ENCODE assay signal across 12 cellular contexts in the genomic region with DNA sequence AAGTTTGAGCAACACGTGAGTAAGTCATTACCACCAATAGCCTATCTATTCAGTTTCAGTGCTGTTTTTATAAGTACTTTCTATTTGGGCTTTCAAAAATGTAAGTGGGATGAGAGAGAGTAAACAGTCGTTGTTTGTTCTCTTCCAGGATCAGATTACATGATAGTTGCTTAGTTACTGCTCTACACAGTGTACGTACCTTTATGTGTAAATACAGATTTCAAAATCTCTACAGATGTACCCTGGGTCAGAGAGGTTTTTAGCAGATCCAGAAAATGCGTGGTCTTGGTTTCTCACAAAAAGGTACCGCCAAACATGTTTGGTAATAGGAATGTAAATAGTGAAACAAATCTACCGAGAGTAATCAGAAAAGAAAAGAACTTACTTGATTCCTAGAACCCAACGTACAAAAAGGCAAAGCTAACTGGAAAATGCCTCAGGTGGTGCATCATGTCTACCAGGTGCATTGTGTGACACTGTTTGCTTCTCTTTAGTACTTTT.
DNase-seq lines count a peak whose midpoint lies in the region; ATAC-seq and TF ChIP-seq lines count a peak whose summit lies in the region.
"Had no signal": no experiment of that assay in that cellular context is flagged by ENCODE, and none has a peak within 500 bp of the region (broad histone marks: within the 10 kb centered on the region; RNA-seq: fewer than 3 reads in every experiment).

No MANE protein-coding gene starts in this region.

- no peak for ATAC-seq in natural killer cell treated with Interleukin-12 subunit alpha and Interleukin-12 subunit beta and Interleukin-15 and Interleukin-18, amount 100 ng/mL, for 72 hours
- ATAC-seq: activated CD4-positive, alpha-beta T cell treated with anti-CD3 and anti-CD28 coated beads for 36 hours; esophagus mucosa had no signal

- TF ChIP-seq CTCF in epithelial cell of esophagus (IDR thresholded peaks at IDR 0.05; ENCODE audit: insufficient read depth, low read depth, low read length, missing control alignments) (no peak), type B pancreatic cell (conservative IDR thresholded peaks at IDR 0.05) (no peak)

- DNase-seq in NCI-H1092 treated with DMSO at 0.1 percent for 48 hours (lab: John Stamatoyannopoulos, UW) (peak; percentile 85), NCI-H460 (ENCODE audit: extremely low read depth, low read depth) (peak; percentile 33), epithelial cell of esophagus (ENCODE audit: low read depth) (peak; percentile 35), type B pancreatic cell (ENCODE audit: extremely low spot score, unreplicated experiment) (no peak), anterior cingulate cortex (lab: John Stamatoyannopoulos, UW) (no peak), SKM-1 (lab: John Stamatoyannopoulos, UW; ENCODE audit: unreplicated experiment) (no peak)
- no peak for DNase-seq in natural killer cell treated with Interleukin-12 subunit alpha and Interleukin-12 subunit beta and Interleukin-15 and Interleukin-18, amount 100 ng/mL, for 72 hours (ENCODE audit: low spot score)
- DNase-seq: activated CD4-positive, alpha-beta T cell treated with anti-CD3 and anti-CD28 coated beads for 36 hours; activated effector memory CD4-positive, alpha-beta T cell treated with Interleukin-2 at 50 U/mL for 16 hours; central memory CD4-positive, alpha-beta T cell; Right ventricle myocardium superior had no signal

- H3K4me3 ChIP-seq in epithelial cell of esophagus (ENCODE audit: low read length), result no peak overlapping the region

- H3K9me3 Mint-ChIP-seq in type B pancreatic cell, result peaks cover 3% of the 10 kb centered on the region
- H3K9me3 Mint-ChIP-seq in natural killer cell treated with Interleukin-12 subunit alpha and Interleukin-12 subunit beta and Interleukin-15 and Interleukin-18, amount 100 ng/mL, for 72 hours, result no peaks in the 10 kb centered on the region

- H3K27me3 Mint-ChIP-seq in type B pancreatic cell, result no peaks in the 10 kb centered on the region
- H3K27me3 Mint-ChIP-seq in natural killer cell treated with Interleukin-12 subunit alpha and Interleukin-12 subunit beta and Interleukin-15 and Interleukin-18, amount 100 ng/mL, for 72 hours, result no peaks in the 10 kb centered on the region

- H3K4me1 Mint-ChIP-seq in type B pancreatic cell (ENCODE audit: unreplicated experiment), result peaks cover 24% of the 10 kb centered on the region
- H3K4me1 Mint-ChIP-seq in natural killer cell treated with Interleukin-12 subunit alpha and Interleukin-12 subunit beta and Interleukin-15 and Interleukin-18, amount 100 ng/mL, for 72 hours (ENCODE audit: low read depth in 2 of 2), result peaks cover 6% of the 10 kb centered on the region in 2 donors
- H3K4me1 Mint-ChIP-seq: activated CD4-positive, alpha-beta T cell treated with anti-CD3 and anti-CD28 coated beads for 36 hours had no signal

- H3K4me3 Mint-ChIP-seq in type B pancreatic cell, result no peak overlapping the region
- no peak overlapping the region for H3K4me3 Mint-ChIP-seq in natural killer cell treated with Interleukin-12 subunit alpha and Interleukin-12 subunit beta and Interleukin-15 and Interleukin-18, amount 100 ng/mL, for 72 hours
- H3K4me3 Mint-ChIP-seq: activated CD4-positive, alpha-beta T cell treated with anti-CD3 and anti-CD28 coated beads for 36 hours had no signal

- peak overlapping the region; percentile 6 for H3K27ac Mint-ChIP-seq in type B pancreatic cell
- no peak overlapping the region for H3K27ac Mint-ChIP-seq in natural killer cell treated with Interleukin-12 subunit alpha and Interleukin-12 subunit beta and Interleukin-15 and Interleukin-18, amount 100 ng/mL, for 72 hours
- H3K27ac Mint-ChIP-seq: activated CD4-positive, alpha-beta T cell treated with anti-CD3 and anti-CD28 coated beads for 36 hours had no signal

- H3K36me3 Mint-ChIP-seq in type B pancreatic cell, result no peaks in the 10 kb centered on the region
- no peaks in the 10 kb centered on the region for H3K36me3 Mint-ChIP-seq in natural killer cell treated with Interleukin-12 subunit alpha and Interleukin-12 subunit beta and Interleukin-15 and Interleukin-18, amount 100 ng/mL, for 72 hours

Comparison
In these comparisons a context has a peak if more than half of its experiments do, and no peak if none do; other contexts are left out.
1. DNase-seq: peak in NCI-H1092 treated with DMSO at 0.1 percent for 48 hours (single experiment), NCI-H460 (single experiment) and epithelial cell of esophagus (single experiment); none in type B pancreatic cell (single experiment), anterior cingulate cortex (0 of 58), natural killer cell treated with Interleukin-12 subunit alpha and Interleukin-12 subunit beta and Interleukin-15 and Interleukin-18, amount 100 ng/mL, for 72 hours (single experiment) and SKM-1 (single experiment).